In genomic region chr13:112735791-112736190, GRCh38 we compare ENCODE assay signal across 23 cellular contexts. TPM values are rescaled to one million over a fixed set of nuclear protein-coding genes. Genes with fewer than 3 reads are reported as not detected.
DNase-seq lines count a peak whose midpoint lies in the region; ATAC-seq and TF ChIP-seq lines count a peak whose summit lies in the region.
"Had no signal": no experiment of that assay in that cellular context is flagged by ENCODE, and none has a peak within 500 bp of the region (broad histone marks: within the 10 kb centered on the region; RNA-seq: fewer than 3 reads in every experiment).

No MANE protein-coding gene starts in this region.

- H3F3A ChIP-seq in GM23338 (replicated peaks; ENCODE audit: low read depth), result peaks cover 12% of the 10 kb centered on the region; the same call in 1 of the 2 replicates

- WGBS in right cardiac atrium, result 84% methylated on average over 17 of the region's 17 CpGs

- DNase-seq in GM23338 (ENCODE audit: low spot score), result peak; percentile 78
- peak; percentile 44 for DNase-seq in NCI-H510A (lab: John Stamatoyannopoulos, UW)
- DNase-seq in right cardiac atrium, result peak in 2 of 3 donors; percentile 40 to 72
- peak; percentile 69 for DNase-seq in posterior vena cava (ENCODE audit: low spot score)
- no peak for DNase-seq in NK-92 treated with Interleukin-12 subunit alpha and Interleukin-12 subunit beta, amount 100 ng/mL, for 24 hours (lab: John Stamatoyannopoulos, UW)
- DNase-seq in GM03348 (ENCODE audit: low spot score), result no peak
- DNase-seq: activated CD4-positive, alpha-beta T cell treated with anti-CD3 and anti-CD28 coated beads for 36 hours; activated naive CD4-positive, alpha-beta T cell treated with anti-CD3 and anti-CD28 coated beads for 36 hours; activated T-cell treated with anti-CD3 and anti-CD28 coated beads, Interleukin-2, amount 50 U/mL, for 72 hours; amniotic stem cell; CD8-positive, alpha-beta T cell; DMS79 treated with DMSO at 0.1 percent for 48 hours; NCI-H1092; NCI-H2029 treated with DMSO at 0.1 percent for 48 hours; NCI-H524 treated with DMSO at 0.1 percent for 48 hours; psoas muscle; stimulated activated CD4-positive, alpha-beta T cell treated with anti-CD3 and anti-CD28 coated beads, Interleukin-2, amount 100 ng/mL, for 24 hours had no signal

- H3K9me3 Mint-ChIP-seq in GM23338, result no peaks in the 10 kb centered on the region
- H3K9me3 Mint-ChIP-seq: activated naive CD4-positive, alpha-beta T cell treated with anti-CD3 and anti-CD28 coated beads for 36 hours; activated T-cell treated with anti-CD3 and anti-CD28 coated beads, Interleukin-2, amount 50 U/mL, for 72 hours; CD8-positive, alpha-beta T cell; dendritic cell treated with granulocyte-macrophage colony-stimulating factor and Interleukin-4, amounts not matched to agents 40 ng/mL and 50 ng/mL, for 4 days; stimulated activated memory B cell treated with anti-CD40 and anti-IgM and Interleukin-4, amounts not matched to agents 10 μg/mL and 1 μg/mL and 100 μg/mL, for 72 hours had no signal

- intact Hi-C loops in right cardiac atrium (cut with DNase I), result loop anchor here in 1 of 4 donors (5.0 kb wide), 1 partner anchor 43 kb away; the partner anchor contains the start of gene ATP11A
- intact Hi-C loops in posterior vena cava (cut with DNase I), result no loop called here

- H3K36me3 ChIP-seq in GM23338 (ENCODE audit: insufficient read depth), result no peaks in the 10 kb centered on the region
- H3K36me3 ChIP-seq: suprapubic skin had no signal

- H4K20me1 ChIP-seq in GM23338 (replicated peaks; ENCODE audit: insufficient read depth), result no peaks in the 10 kb centered on the region

- H2AFZ ChIP-seq in GM23338, result no peak overlapping the region

- TF ChIP-seq CTCF in GM23338 (conservative IDR thresholded peaks at IDR 0.05; ENCODE audit: low read depth in 2 of 2), result no peak

- H3K27ac ChIP-seq in GM23338 (ENCODE audit: low read depth), result peak overlapping the region; percentile 96
- no peak overlapping the region for H3K27ac ChIP-seq in right cardiac atrium (ENCODE audit: low read length)
- H3K27ac ChIP-seq: psoas muscle, skin epidermis, suprapubic skin had no signal

- peak overlapping the region; percentile 49 for H3K4me2 ChIP-seq in GM23338

- H3K4me1 ChIP-seq in GM23338 (ENCODE audit: insufficient read depth) (peaks cover 40% of the 10 kb centered on the region), right cardiac atrium (ENCODE audit: control insufficient read depth, insufficient read depth, low read length) (peaks cover 2% of the 10 kb centered on the region)

- peak overlapping the region; percentile 46; the same call in 2 of the 3 replicates for H3K4me3 Mint-ChIP-seq in GM23338
- H3K4me3 Mint-ChIP-seq: activated CD4-positive, alpha-beta T cell treated with anti-CD3 and anti-CD28 coated beads for 36 hours; activated naive CD4-positive, alpha-beta T cell treated with anti-CD3 and anti-CD28 coated beads for 36 hours; activated T-cell treated with anti-CD3 and anti-CD28 coated beads, Interleukin-2, amount 50 U/mL, for 72 hours; CD8-positive, alpha-beta T cell; dendritic cell treated with granulocyte-macrophage colony-stimulating factor and Interleukin-4, amounts not matched to agents 40 ng/mL and 50 ng/mL, for 4 days; stimulated activated memory B cell treated with anti-CD40 and anti-IgM and Interleukin-4, amounts not matched to agents 10 μg/mL and 1 μg/mL and 100 μg/mL, for 72 hours had no signal

- H3K27ac Mint-ChIP-seq in GM23338, result peak overlapping the region; percentile 79
- H3K27ac Mint-ChIP-seq: activated CD4-positive, alpha-beta T cell treated with anti-CD3 and anti-CD28 coated beads for 36 hours; activated naive CD4-positive, alpha-beta T cell treated with anti-CD3 and anti-CD28 coated beads for 36 hours; activated T-cell treated with anti-CD3 and anti-CD28 coated beads, Interleukin-2, amount 50 U/mL, for 72 hours; CD8-positive, alpha-beta T cell; dendritic cell treated with granulocyte-macrophage colony-stimulating factor and Interleukin-4, amounts not matched to agents 40 ng/mL and 50 ng/mL, for 4 days; stimulated activated memory B cell treated with anti-CD40 and anti-IgM and Interleukin-4, amounts not matched to agents 10 μg/mL and 1 μg/mL and 100 μg/mL, for 72 hours had no signal

- peaks cover 22% of the 10 kb centered on the region for H3K27me3 Mint-ChIP-seq in GM23338 (ENCODE audit: insufficient read depth, low read depth, poor library complexity)
- H3K27me3 Mint-ChIP-seq: activated CD4-positive, alpha-beta T cell treated with anti-CD3 and anti-CD28 coated beads for 36 hours; dendritic cell treated with granulocyte-macrophage colony-stimulating factor and Interleukin-4, amounts not matched to agents 40 ng/mL and 50 ng/mL, for 4 days; stimulated activated memory B cell treated with anti-CD40 and anti-IgM and Interleukin-4, amounts not matched to agents 10 μg/mL and 1 μg/mL and 100 μg/mL, for 72 hours had no signal

- no peaks in the 10 kb centered on the region for H3K9me3 ChIP-seq in right cardiac atrium (ENCODE audit: control insufficient read depth, low read length)
- H3K9me3 ChIP-seq: psoas muscle, suprapubic skin had no signal

- ATAC-seq in GM23338 (peak; percentile 68), right cardiac atrium (peak; percentile 22 to 41), GM18858 (IDR thresholded peaks at IDR 0.05; ENCODE audit: unreplicated experiment) (no peak)
- ATAC-seq: activated CD4-positive, alpha-beta T cell treated with anti-CD3 and anti-CD28 coated beads for 36 hours; activated T-cell treated with anti-CD3 and anti-CD28 coated beads, Interleukin-2, amount 50 U/mL, for 72 hours; CD8-positive, alpha-beta T cell; psoas muscle; stimulated activated memory B cell treated with anti-CD40 and anti-IgM and Interleukin-4, amounts not matched to agents 10 μg/mL and 1 μg/mL and 100 μg/mL, for 72 hours had no signal

- peaks cover 78% of the 10 kb centered on the region for H3K79me2 ChIP-seq in GM23338 (replicated peaks; ENCODE audit: insufficient read depth)

- H3K36me3 Mint-ChIP-seq in GM23338 (ENCODE audit: low read depth), result peaks cover 7% of the 10 kb centered on the region; the same call in 1 of the 3 replicates
- H3K36me3 Mint-ChIP-seq: CD8-positive, alpha-beta T cell had no signal

- peaks cover 5% of the 10 kb centered on the region; the same call in 1 of the 2 replicates for H3K9me2 ChIP-seq in GM23338 (ENCODE audit: insufficient read depth)

- peaks cover 91% of the 10 kb centered on the region for H3K4me1 Mint-ChIP-seq in GM23338

- no peaks in the 10 kb centered on the region for H3K27me3 ChIP-seq in GM23338 (ENCODE audit: insufficient read depth)
- H3K27me3 ChIP-seq in right cardiac atrium (ENCODE audit: control insufficient read depth, insufficient read depth), result no peaks in the 10 kb centered on the region
- H3K27me3 ChIP-seq: suprapubic skin had no signal

- H3K4me3 ChIP-seq in GM23338 (no peak overlapping the region), right cardiac atrium (ENCODE audit: low read length) (no peak overlapping the region)
- H3K4me3 ChIP-seq: lung, psoas muscle, skin epidermis, suprapubic skin had no signal

TF ChIP-seq in GM23338, 12 proteins besides CTCF, POLR2A, EP300 and RAD21:
- TF ChIP-seq POLR2AphosphoS5 (IDR thresholded peaks at IDR 0.05; ENCODE audit: low read depth) (peak; percentile 42; the same call in 1 of the 2 replicates), NANOG (IDR thresholded peaks at IDR 0.05; ENCODE audit: borderline replicate concordance) (peak; percentile 15; the same call in 1 of the 2 replicates), JUNB (IDR thresholded peaks at IDR 0.05; ENCODE audit: unreplicated experiment) (no peak)

RNA-seq across cellular contexts. Expression of gene ATP11A, which starts 46.0 kb away (rescaled TPM):
- total RNA-seq in GM23338 (2014; rRNA removed; shearing (Covaris generic)), result 35.1 and 52.6 TPM in 2 replicates
- polyA plus RNA-seq in GM23338 (2016; fragmentation: Nextera tagmentation; extraction: Ambion mirVana), result 12.3 and 12.8 TPM in 2 replicates
- total RNA-seq in right cardiac atrium, result 100 to 1,000 TPM in 1 of 4 donors, 10 to 100 TPM in 3; 53.7 to 100 (median 87.8) TPM
- 19.5 TPM for polyA plus RNA-seq in right cardiac atrium
- 10 to 100 TPM; 52.4 to 55.5 TPM for total RNA-seq in posterior vena cava

Comparison
In these comparisons a context has a peak if more than half of its experiments do, and no peak if none do; other contexts are left out.
1. DNase-seq: peak in GM23338 (single experiment), NCI-H510A (single experiment), right cardiac atrium (2 of 3) and posterior vena cava (single experiment); none in NK-92 treated with Interleukin-12 subunit alpha and Interleukin-12 subunit beta, amount 100 ng/mL, for 24 hours (single experiment) and GM03348 (single experiment).